In genomic region chr6:44567406-44567805, GRCh38 we compare ENCODE assay signal across 21 cellular contexts.
DNase-seq lines count a peak whose midpoint lies in the region; ATAC-seq, FAIRE-seq and TF ChIP-seq lines count a peak whose summit lies in the region.
"Had no signal": no experiment of that assay in that cellular context is flagged by ENCODE, and none has a peak within 500 bp of the region (broad histone marks: within the 10 kb centered on the region; RNA-seq: fewer than 3 reads in every experiment).

No MANE protein-coding gene starts in this region.

- POLR2A ChIA-PET in IMR-90 (lab: Charles Lee; ENCODE audit: unreplicated experiment): no interaction called here
- POLR2A ChIA-PET in H1 (lab: Charles Lee; ENCODE audit: partially characterized antibody): no interaction called here

- TF ChIP-seq POLR2A in IMR-90 (IDR thresholded peaks at IDR 0.05; ENCODE audit: low read depth, low read length) (no peak), H1 (IDR thresholded peaks at IDR 0.05; ENCODE audit: control extremely low read depth in 1 of 2, low read depth in 2 of 2, low read length in 2 of 2) (no peak), prostate gland (IDR thresholded peaks at IDR 0.05) (no peak)

- no peak for DNase-seq in IMR-90
- peak; percentile 83 to 84 for DNase-seq in SJSA1 (ENCODE audit: low read depth in 1 of 2, low spot score in 2 of 2)
- DNase-seq in H1 (ENCODE audit: low read depth in 1 of 2, low spot score in 2 of 2): no peak
- peak; percentile 6 for DNase-seq in midbrain (lab: John Stamatoyannopoulos, UW)
- no peak for DNase-seq in SHP77 treated with DMSO at 0.1 percent for 48 hours (lab: John Stamatoyannopoulos, UW)
- DNase-seq in prostate gland (ENCODE audit: low spot score): no peak
- DNase-seq: ACHN; AML-193; Caco-2; CD4-positive, CD25-positive, alpha-beta regulatory T cell; EL; HFFc6; KBM-7; NCI-H1092 treated with DMSO at 0.1 percent for 48 hours; NCI-H2081 treated with DMSO at 0.1 percent for 48 hours; NCI-H510A treated with DMSO at 0.1 percent for 48 hours; SIG-M5 had no signal

- H2AK9ac ChIP-seq in IMR-90 (replicated peaks; ENCODE audit: low read depth, low read length, poor library complexity): no peak overlapping the region

- H3K18ac ChIP-seq in IMR-90 (ENCODE audit: low read depth, low read length) (no peak overlapping the region), H1 (ENCODE audit: extremely low read depth, low read length) (no peak overlapping the region)

- TF ChIP-seq CTCF in IMR-90 (conservative IDR thresholded peaks at IDR 0.05; ENCODE audit: low read depth, low read length) (no peak), H1 (IDR thresholded peaks at IDR 0.05; ENCODE audit: control extremely low read depth in 1 of 3, insufficient read depth in 1 of 3, low read depth in 1 of 3, low read length in 3 of 3) (no peak), prostate gland (IDR thresholded peaks at IDR 0.05) (no peak)

- no peaks in the 10 kb centered on the region for H3K79me1 ChIP-seq in IMR-90 (ENCODE audit: low read depth in 1 of 2, low read length in 2 of 2)
- H3K79me1 ChIP-seq in H1 (ENCODE audit: low read depth, low read length): no peaks in the 10 kb centered on the region

- no peak for FAIRE-seq in H1 (lab: Jason Lieb, UNC)
- FAIRE-seq: H54 had no signal

- H4K8ac ChIP-seq in IMR-90 (ENCODE audit: low read depth in 2 of 2, low read length in 2 of 2) (no peak overlapping the region), H1 (ENCODE audit: extremely low read depth, insufficient read depth, low read length) (no peak overlapping the region)

- H3K27ac ChIP-seq in IMR-90 (ENCODE audit: insufficient read depth, low read length) (no peak overlapping the region), SJSA1 (peak overlapping the region; percentile 54), H1 (ENCODE audit: low read depth, low read length) (no peak overlapping the region), prostate gland (no peak overlapping the region)
- H3K27ac ChIP-seq: HL-60 had no signal

- no peak for TF ChIP-seq EP300 in H1 (IDR thresholded peaks at IDR 0.05; ENCODE audit: borderline replicate concordance in 1 of 2, low read depth in 2 of 2, low read length in 2 of 2)

- H2BK15ac ChIP-seq in IMR-90 (ENCODE audit: low read depth, low read length): no peak overlapping the region
- no peak overlapping the region for H2BK15ac ChIP-seq in H1 (ENCODE audit: low read length)

- dilution Hi-C loops in IMR-90 (cut with HindIII; ENCODE audit: low sequenced_read_pairs, unreplicated experiment): no loop called here

- H2AK5ac ChIP-seq in IMR-90 (ENCODE audit: low read depth, low read length): no peak overlapping the region
- no peak overlapping the region for H2AK5ac ChIP-seq in H1 (ENCODE audit: low read depth, low read length)

- H2BK120ac ChIP-seq in IMR-90 (ENCODE audit: low read depth, low read length) (no peak overlapping the region), H1 (replicated peaks; ENCODE audit: low read depth, low read length) (no peak overlapping the region)

- peaks cover 5% of the 10 kb centered on the region; the same call in 1 of the 2 replicates for H3K9me1 ChIP-seq in IMR-90 (ENCODE audit: insufficient read depth, low read length)

- H3K4me1 ChIP-seq in IMR-90 (ENCODE audit: control insufficient read depth, insufficient read depth, low read length) (peaks cover 3% of the 10 kb centered on the region; the same call in 1 of the 2 replicates), SJSA1 (replicated peaks) (peaks cover 68% of the 10 kb centered on the region), H1 (replicated peaks in 1 of 4; ENCODE audit: control insufficient read depth in 3 of 4, insufficient read depth in 4 of 4, low read length in 3 of 4) (peaks cover 0 to 2% (median 0%) of the 10 kb centered on the region in 4 experiments; a peak in 1 of 7 replicates), prostate gland (replicated peaks) (no peaks in the 10 kb centered on the region)
- H3K4me1 ChIP-seq: Caco-2 had no signal

- no peak overlapping the region for H3K9ac ChIP-seq in IMR-90 (ENCODE audit: low read depth, low read length)
- no peak overlapping the region for H3K9ac ChIP-seq in H1 (replicated peaks in 1 of 4; ENCODE audit: extremely low read depth in 1 of 4, low read depth in 3 of 4, low read length in 3 of 4)

- H3K79me2 ChIP-seq in H1 (ENCODE audit: control insufficient read depth in 1 of 2, insufficient read depth in 2 of 2, low read length in 2 of 2): no peaks in the 10 kb centered on the region

- H3K4me3 ChIP-seq in IMR-90 (ENCODE audit: insufficient read depth, low read depth, low read length) (no peak overlapping the region), SJSA1 (no peak overlapping the region), H1 (ENCODE audit: extremely low read depth in 1 of 4, insufficient read depth in 2 of 4, low read depth in 3 of 4, low read length in 4 of 4) (no peak overlapping the region), prostate gland (no peak overlapping the region)

- H3K56ac ChIP-seq in IMR-90 (ENCODE audit: extremely low read depth, insufficient read depth, low read length) (no peak overlapping the region), H1 (replicated peaks; ENCODE audit: insufficient read length, low read depth, low read length) (no peak overlapping the region)

- H2BK12ac ChIP-seq in H1 (ENCODE audit: low read depth, low read length): no peak overlapping the region

- ATAC-seq in IMR-90 (ENCODE audit: low read depth) (no peak), HG03432 (IDR thresholded peaks at IDR 0.05; ENCODE audit: unreplicated experiment) (no peak), GM21367 (IDR thresholded peaks at IDR 0.05; ENCODE audit: unreplicated experiment) (no peak)

- no peaks in the 10 kb centered on the region for H3K23me2 ChIP-seq in H1 (ENCODE audit: low read depth, low read length)

- no peaks in the 10 kb centered on the region for H3K9me3 ChIP-seq in IMR-90 (ENCODE audit: control insufficient read depth, insufficient read depth, low read length)
- no peaks in the 10 kb centered on the region for H3K9me3 ChIP-seq in SJSA1 (replicated peaks)
- H3K9me3 ChIP-seq in H1 (ENCODE audit: insufficient read depth in 2 of 2, low read depth in 1 of 2, low read length in 1 of 2): no peaks in the 10 kb centered on the region
- H3K9me3 ChIP-seq in prostate gland: no peaks in the 10 kb centered on the region
- H3K9me3 ChIP-seq: Caco-2 had no signal

- no peak overlapping the region for H3K4me2 ChIP-seq in IMR-90 (ENCODE audit: low read depth, low read length)
- H3K4me2 ChIP-seq in H1 (ENCODE audit: insufficient read depth in 1 of 2, low read depth in 2 of 2, low read length in 2 of 2): no peak overlapping the region

- H3K23ac ChIP-seq in IMR-90 (ENCODE audit: low read depth, low read length) (no peak overlapping the region; the same call in 1 of the 2 replicates), H1 (ENCODE audit: insufficient read length) (no peak overlapping the region)

- H3K4ac ChIP-seq in IMR-90 (ENCODE audit: low read depth, low read length) (no peak overlapping the region), H1 (replicated peaks; ENCODE audit: insufficient read length, low read depth, low read length) (no peak overlapping the region)

- peaks cover 40% of the 10 kb centered on the region for H3K27me3 ChIP-seq in IMR-90 (ENCODE audit: control insufficient read depth, insufficient read depth, low read length)
- no peaks in the 10 kb centered on the region for H3K27me3 ChIP-seq in SJSA1 (replicated peaks)
- no peaks in the 10 kb centered on the region for H3K27me3 ChIP-seq in H1 (replicated peaks in 1 of 4; ENCODE audit: control insufficient read depth in 3 of 4, extremely low read depth in 1 of 4, insufficient read depth in 3 of 4, low read length in 3 of 4)
- H3K27me3 ChIP-seq in prostate gland (replicated peaks; ENCODE audit: insufficient read depth): no peaks in the 10 kb centered on the region

- H3K14ac ChIP-seq in IMR-90 (replicated peaks; ENCODE audit: low read depth, low read length): no peak overlapping the region
- no peak overlapping the region for H3K14ac ChIP-seq in H1 (ENCODE audit: insufficient read length)

- TF ChIP-seq RAD21 in IMR-90 (IDR thresholded peaks at IDR 0.05; ENCODE audit: low read length) (no peak), H1 (IDR thresholded peaks at IDR 0.05 in 1 of 2, conservative IDR thresholded peaks at IDR 0.05 in 1 of 2; ENCODE audit: low read depth in 2 of 2, low read length in 2 of 2) (no peak)

- WGBS in IMR-90 (ENCODE audit: extremely low coverage in 2 of 2, insufficient read length in 1 of 2), 2 experiments: 83% methylated on average over 1 of the region's 4 CpGs; no CpG with 5 or more reads in 1 of the 2 experiments
- 93% methylated on average over 4 of the region's 4 CpGs; no CpG with 5 or more reads in 1 of the 2 experiments for WGBS in H1 (ENCODE audit: extremely low coverage in 1 of 2, insufficient coverage in 1 of 2, insufficient read length in 1 of 2, insufficient replicate concordance in 2 of 2, low coverage in 1 of 2, low lambda C conversion rate in 2 of 2, missing lambda C conversion rate in 1 of 2), 2 experiments
- 84% methylated on average over 4 of the region's 4 CpGs for WGBS in prostate gland

- no peaks in the 10 kb centered on the region for H3K36me3 ChIP-seq in IMR-90 (ENCODE audit: control insufficient read depth, insufficient read depth, low read length)
- H3K36me3 ChIP-seq in SJSA1: no peaks in the 10 kb centered on the region
- no peaks in the 10 kb centered on the region for H3K36me3 ChIP-seq in H1 (ENCODE audit: control insufficient read depth in 2 of 4, insufficient read depth in 4 of 4, low read length in 3 of 4)
- H3K36me3 ChIP-seq in prostate gland: no peaks in the 10 kb centered on the region

- H4K91ac ChIP-seq in IMR-90 (ENCODE audit: insufficient read depth, low read depth, low read length): no peak overlapping the region
- no peak overlapping the region for H4K91ac ChIP-seq in H1 (replicated peaks; ENCODE audit: insufficient read length, low read length)

- no peak overlapping the region for H2BK5ac ChIP-seq in IMR-90 (ENCODE audit: low read depth, low read length, poor library complexity, severe bottlenecking)
- no peak overlapping the region for H2BK5ac ChIP-seq in H1 (ENCODE audit: low read depth, low read length)

- in situ Hi-C loops in IMR-90 (cut with MboI; ENCODE audit: low sequenced_read_pairs): no loop called here

- H2AFZ ChIP-seq in IMR-90 (replicated peaks; ENCODE audit: low read length, poor library complexity) (no peak overlapping the region), H1 (ENCODE audit: low read length) (no peak overlapping the region)

- H4K20me1 ChIP-seq in IMR-90 (ENCODE audit: insufficient read depth, low read length) (no peaks in the 10 kb centered on the region), H1 (replicated peaks in 1 of 2; ENCODE audit: control insufficient read depth in 1 of 2, insufficient read depth in 2 of 2, low read length in 2 of 2) (no peaks in the 10 kb centered on the region)

- CTCF ChIA-PET in IMR-90 (lab: Yijun Ruan, JAX) (no interaction called here), H1 (lab: Charles Lee; ENCODE audit: partially characterized antibody) (interaction anchor here (0.8 to 2.2 kb wide), 3 partner anchors 27 to 1147 kb away, joined by 3 to 6 read pairs (median 4); no protein-coding TSS in a partner anchor)

- H4K5ac ChIP-seq in IMR-90 (ENCODE audit: low read depth, low read length): no peak overlapping the region
- H4K5ac ChIP-seq in H1 (ENCODE audit: insufficient read length, low read depth, low read length): no peak overlapping the region

- intact Hi-C loops in IMR-90 (cut with micrococcal nuclease): no loop called here
- intact Hi-C loops in prostate gland (cut with DNase I): no loop called here

- BruUV-seq in IMR-90 (replicated peaks; lab: Mats Ljungman, UMichigan): no TSS peak

- H2BK20ac ChIP-seq in IMR-90 (ENCODE audit: low read depth, low read length) (no peak overlapping the region), H1 (ENCODE audit: low read length) (no peak overlapping the region)

Comparison
In these comparisons a context has a peak if more than half of its experiments do, and no peak if none do; other contexts are left out.
1. DNase-seq: peak in SJSA1 (2 of 2) and midbrain (single experiment); none in IMR-90 (single experiment), H1 (0 of 2), SHP77 treated with DMSO at 0.1 percent for 48 hours (single experiment) and prostate gland (single experiment).